ENCODE assay signal across 10 cellular contexts in genomic region chr7:5549096-5549896, GRCh38. TPM values are rescaled to one million over a fixed set of nuclear protein-coding genes. Genes with fewer than 3 reads are reported as not detected.
DNase-seq lines count a peak whose midpoint lies in the region; TF ChIP-seq lines count a peak whose summit lies in the region.
"Had no signal": no experiment of that assay in that cellular context is flagged by ENCODE, and none has a peak within 500 bp of the region (broad histone marks: within the 10 kb centered on the region; RNA-seq: fewer than 3 reads in every experiment).

No MANE protein-coding gene starts in this region.

- H3K9me2 ChIP-seq in SK-N-SH = no peaks in the 10 kb centered on the region

- DNase-seq in activated CD4-positive, alpha-beta T cell treated with anti-CD3 and anti-CD28 coated beads for 48 hours = peak; percentile 24
- no peak for DNase-seq in activated CD4-positive, alpha-beta T cell treated with anti-CD3 and anti-CD28 coated beads, Interleukin-2, amount 50 U/mL, for 1 hour
- DNase-seq in SK-N-SH (peak; percentile 48), fibroblast of pulmonary artery (ENCODE audit: low read depth) (peak; percentile 62), smooth muscle cell (lab: John Stamatoyannopoulos, UW; ENCODE audit: unreplicated experiment) (no peak), NCI-H1048 (lab: John Stamatoyannopoulos, UW) (no peak), Ammon's horn (ENCODE audit: low spot score) (no peak), NCI-H2107 treated with DMSO at 0.1 percent for 48 hours (lab: John Stamatoyannopoulos, UW; ENCODE audit: unreplicated experiment) (no peak)
- DNase-seq: NCI-H526 treated with DMSO at 0.1 percent for 48 hours had no signal

- no peaks in the 10 kb centered on the region for H3K27me3 ChIP-seq in SK-N-SH (ENCODE audit: insufficient read depth)
- H3K27me3 ChIP-seq in smooth muscle cell (ENCODE audit: low read depth) = no peaks in the 10 kb centered on the region

- H3F3A ChIP-seq in SK-N-SH (replicated peaks; ENCODE audit: insufficient read depth) = peaks cover 9% of the 10 kb centered on the region
- peaks cover 5% of the 10 kb centered on the region for H3F3A ChIP-seq in smooth muscle cell (ENCODE audit: low read depth)

- H3K9me3 ChIP-seq in SK-N-SH (no peaks in the 10 kb centered on the region), smooth muscle cell (replicated peaks; ENCODE audit: low read depth) (no peaks in the 10 kb centered on the region)

- H3K4me3 ChIP-seq in SK-N-SH (ENCODE audit: low read depth in 2 of 2, low read length in 1 of 2) (no peak overlapping the region), fibroblast of pulmonary artery (replicated peaks; ENCODE audit: low read depth, low read length) (no peak overlapping the region), smooth muscle cell (no peak overlapping the region)

- no peak overlapping the region for H3K4me2 ChIP-seq in SK-N-SH
- peak overlapping the region; percentile 62 for H3K4me2 ChIP-seq in smooth muscle cell

- H3K4me1 ChIP-seq in SK-N-SH (ENCODE audit: control insufficient read depth in 1 of 2, insufficient read depth in 2 of 2, low read depth in 1 of 2, low read length in 1 of 2) = peaks cover 0 to 3% of the 10 kb centered on the region in 2 experiments; a peak in 1 of 4 replicates
- H3K4me1 ChIP-seq in smooth muscle cell (ENCODE audit: low read depth) = no peaks in the 10 kb centered on the region

- TF ChIP-seq EP300 in SK-N-SH (IDR thresholded peaks at IDR 0.05; ENCODE audit: borderline replicate concordance in 1 of 2, low read depth in 1 of 2, low read length in 1 of 2) = no peak

- H2AFZ ChIP-seq in SK-N-SH (ENCODE audit: low read depth) (peak overlapping the region; percentile 10; the same call in 1 of the 2 replicates), smooth muscle cell (ENCODE audit: low read depth) (no peak overlapping the region)

- WGBS in SK-N-SH (ENCODE audit: low lambda C conversion rate) = 41% methylated on average over 13 of the region's 13 CpGs
- WGBS in smooth muscle cell (ENCODE audit: low lambda C conversion rate) = 35% methylated on average over 13 of the region's 13 CpGs

- H3K79me2 ChIP-seq in SK-N-SH (ENCODE audit: insufficient read depth) (no peaks in the 10 kb centered on the region), smooth muscle cell (ENCODE audit: low read depth) (no peaks in the 10 kb centered on the region)

- POLR2A ChIA-PET in SK-N-SH (lab: Yijun Ruan, JAX) = no interaction called here

- no peaks in the 10 kb centered on the region for H3K36me3 ChIP-seq in SK-N-SH (replicated peaks in 1 of 2; ENCODE audit: control insufficient read depth in 1 of 2, insufficient read depth in 2 of 2, low read length in 1 of 2)
- H3K36me3 ChIP-seq in smooth muscle cell (ENCODE audit: low read depth) = no peaks in the 10 kb centered on the region

- H3K9ac ChIP-seq in SK-N-SH = no peak overlapping the region
- no peak overlapping the region for H3K9ac ChIP-seq in smooth muscle cell (ENCODE audit: low read depth)

- TF ChIP-seq CTCF in SK-N-SH (IDR thresholded peaks at IDR 0.05) (no peak), fibroblast of pulmonary artery (IDR thresholded peaks at IDR 0.05; ENCODE audit: low read length, missing control alignments) (no peak), smooth muscle cell (IDR thresholded peaks at IDR 0.05; ENCODE audit: borderline replicate concordance, insufficient read depth, poor library complexity, severe bottlenecking) (no peak)

- CTCF ChIA-PET in SK-N-SH (lab: Yijun Ruan, JAX) = interaction anchor here (1.3 to 3.3 kb wide), 2 partner anchors 10 to 11 kb away, joined by 3 to 17 read pairs; no protein-coding TSS in a partner anchor

- no peak for TF ChIP-seq RAD21 in SK-N-SH (IDR thresholded peaks at IDR 0.05; ENCODE audit: low read length)

- H3K27ac ChIP-seq in SK-N-SH (ENCODE audit: low read depth in 2 of 2, low read length in 1 of 2) = no peak overlapping the region; a peak in 1 of 4 replicates
- H3K27ac ChIP-seq in smooth muscle cell (ENCODE audit: low read depth) = peak overlapping the region; percentile 83
- H3K27ac ChIP-seq: C4-2B had no signal

- H4K20me1 ChIP-seq in SK-N-SH (ENCODE audit: insufficient read depth) = no peaks in the 10 kb centered on the region
- H4K20me1 ChIP-seq in smooth muscle cell (ENCODE audit: low read depth) = no peaks in the 10 kb centered on the region

TF ChIP-seq in SK-N-SH, 30 proteins besides CTCF, POLR2A, EP300 and RAD21:
- peak; percentile 29; the same call in 1 of the 2 replicates for TF ChIP-seq FOSL2 (IDR thresholded peaks at IDR 0.05; ENCODE audit: borderline replicate concordance, low read depth)
- no peak for TF ChIP-seq ELF1 (IDR thresholded peaks at IDR 0.05)
- TF ChIP-seq, protein P1, sequence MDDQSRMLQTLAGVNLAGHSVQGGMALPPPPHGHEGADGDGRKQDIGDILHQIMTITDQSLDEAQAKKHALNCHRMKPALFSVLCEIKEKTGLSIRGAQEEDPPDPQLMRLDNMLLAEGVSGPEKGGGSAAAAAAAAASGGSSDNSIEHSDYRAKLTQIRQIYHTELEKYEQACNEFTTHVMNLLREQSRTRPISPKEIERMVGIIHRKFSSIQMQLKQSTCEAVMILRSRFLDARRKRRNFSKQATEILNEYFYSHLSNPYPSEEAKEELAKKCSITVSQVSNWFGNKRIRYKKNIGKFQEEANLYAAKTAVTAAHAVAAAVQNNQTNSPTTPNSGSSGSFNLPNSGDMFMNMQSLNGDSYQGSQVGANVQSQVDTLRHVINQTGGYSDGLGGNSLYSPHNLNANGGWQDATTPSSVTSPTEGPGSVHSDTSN (IDR thresholded peaks at IDR 0.05) = peak; percentile 29; the same call in 1 of the 2 replicates
TF ChIP-seq in SK-N-SH: peak in this region for 2.

RNA-seq across cellular contexts. Expression of gene ACTB, which starts 18.9 kb away (rescaled TPM):
- polyA plus RNA-seq in SK-N-SH (2012; rRNA removed) = 2,583 and 4,707 TPM in 2 replicates
- 3,036 and 4,390 TPM in 2 replicates for polyA plus RNA-seq in SK-N-SH (2012; cell fraction: cytosol; rRNA removed)
- polyA plus RNA-seq in SK-N-SH (2012; cell fraction: nucleus; rRNA removed) = 4,302 and 8,336 TPM in 2 replicates
- total RNA-seq in smooth muscle cell = 4,583 and 5,789 TPM in 2 replicates
- polyA plus RNA-seq in smooth muscle cell = 15,841 and 17,804 TPM in 2 replicates

RNA-seq across cellular contexts. Expression of gene FBXL18, which starts 35.7 kb away (rescaled TPM):
- polyA plus RNA-seq in SK-N-SH (2012; rRNA removed) (5.7 and 6.0 TPM in 2 replicates), smooth muscle cell (3.6 and 8.5 TPM in 2 replicates)
- polyA plus RNA-seq in SK-N-SH (2012; cell fraction: cytosol; rRNA removed) = 2.1 and 3.7 TPM in 2 replicates
- 10.9 and 11.2 TPM in 2 replicates for polyA plus RNA-seq in SK-N-SH (2012; cell fraction: nucleus; rRNA removed)
- total RNA-seq in smooth muscle cell = 4.2 and 11.0 TPM in 2 replicates

RNA-seq across cellular contexts. Expression of gene FSCN1, which starts 43.3 kb away (rescaled TPM):
- polyA plus RNA-seq in SK-N-SH (2012; rRNA removed) = 222 and 287 TPM in 2 replicates
- polyA plus RNA-seq in SK-N-SH (2012; cell fraction: cytosol; rRNA removed) = 108 and 201 TPM in 2 replicates
- 255 and 304 TPM in 2 replicates for polyA plus RNA-seq in SK-N-SH (2012; cell fraction: nucleus; rRNA removed)
- total RNA-seq in smooth muscle cell = 307 and 324 TPM in 2 replicates
- polyA plus RNA-seq in smooth muscle cell = 312 and 336 TPM in 2 replicates

Comparison
In these comparisons a context has a peak if more than half of its experiments do, and no peak if none do; other contexts are left out.
1. DNase-seq: peak in activated CD4-positive, alpha-beta T cell treated with anti-CD3 and anti-CD28 coated beads for 48 hours (single experiment), SK-N-SH (single experiment) and fibroblast of pulmonary artery (single experiment); none in activated CD4-positive, alpha-beta T cell treated with anti-CD3 and anti-CD28 coated beads, Interleukin-2, amount 50 U/mL, for 1 hour (single experiment), smooth muscle cell (single experiment), NCI-H1048 (single experiment), Ammon's horn (single experiment) and NCI-H2107 treated with DMSO at 0.1 percent for 48 hours (single experiment).